ENCODE assay signal across 2 cellular contexts in genomic region chr11:19018901-19019300, GRCh38.
TF ChIP-seq lines count a peak whose summit lies in the region.

No MANE protein-coding gene starts in this region.

TF ChIP-seq in SK-N-SH, 30 proteins besides CTCF, POLR2A, EP300 and RAD21 (continued from another document):
- TF ChIP-seq REST (IDR thresholded peaks at IDR 0.05; ENCODE audit: low read depth, low read length) (peak; percentile 88), USF1 (IDR thresholded peaks at IDR 0.05; ENCODE audit: borderline replicate concordance, low read depth) (no peak)

TF ChIP-seq in SK-N-SH treated with all-trans-retinoic acid at 6 μM for 48 hours, 23 proteins besides CTCF, POLR2A, EP300 and RAD21 (continued from another document):
- no peak for TF ChIP-seq ARNTL (CRISPR knock-in tag; IDR thresholded peaks at IDR 0.05; ENCODE audit: borderline replicate concordance, low read depth)
